Comparison of ENCODE assay signal across 17 cellular contexts in genomic region chr10:103636996-103637395, GRCh38.
A peak's percentile ranks its signal among the peaks of the same experiment; 100 is the strongest.
DNase-seq lines count a peak whose midpoint lies in the region; ATAC-seq, FAIRE-seq and TF ChIP-seq lines count a peak whose summit lies in the region.
"Had no signal": no experiment of that assay in that cellular context is flagged by ENCODE, and none has a peak within 500 bp of the region (broad histone marks: within the 10 kb centered on the region; RNA-seq: fewer than 3 reads in every experiment).

No MANE protein-coding gene starts in this region.

- TF ChIP-seq POLR2A in breast epithelium (IDR thresholded peaks at IDR 0.05) = no peak

- peak overlapping the region; percentile 68 for H3K27ac Mint-ChIP-seq in endothelial cell (ENCODE audit: unreplicated experiment)
- peak overlapping the region; percentile 89 for H3K27ac Mint-ChIP-seq in neural progenitor cell
- H3K27ac Mint-ChIP-seq in stimulated activated memory B cell treated with anti-CD40 and anti-IgM and Interleukin-4, amounts not matched to agents 10 μg/mL and 1 μg/mL and 100 μg/mL, for 72 hours = no peak overlapping the region
- H3K27ac Mint-ChIP-seq: activated naive CD8-positive, alpha-beta T cell treated with anti-CD3 and anti-CD28 coated beads for 36 hours; stimulated activated naive CD8-positive, alpha-beta T cell treated with anti-CD3 and anti-CD28 coated beads, Interleukin-15, Interleukin-2, amounts not matched to agents 100 ng/mL and 50 ng/mL, for 24 hours had no signal

- H3K4me1 Mint-ChIP-seq in endothelial cell (ENCODE audit: unreplicated experiment) (peaks cover 10% of the 10 kb centered on the region), neural progenitor cell (peaks cover 25% of the 10 kb centered on the region)
- H3K4me1 Mint-ChIP-seq in stimulated activated memory B cell treated with anti-CD40 and anti-IgM and Interleukin-4, amounts not matched to agents 10 μg/mL and 1 μg/mL and 100 μg/mL, for 72 hours = peaks cover 12% of the 10 kb centered on the region

- H3K9me3 ChIP-seq in breast epithelium = no peaks in the 10 kb centered on the region
- no peaks in the 10 kb centered on the region for H3K9me3 ChIP-seq in mammary epithelial cell (replicated peaks; ENCODE audit: insufficient read depth, low read length)
- no peaks in the 10 kb centered on the region for H3K9me3 ChIP-seq in neural progenitor cell (ENCODE audit: low read depth)
- H3K9me3 ChIP-seq: SJCRH30 had no signal

- H3K27me3 ChIP-seq in breast epithelium (no peaks in the 10 kb centered on the region), mammary epithelial cell (ENCODE audit: insufficient read depth, low read length) (no peaks in the 10 kb centered on the region), neural progenitor cell (no peaks in the 10 kb centered on the region)
- H3K27me3 ChIP-seq: SJCRH30 had no signal

- H3K4me3 ChIP-seq in breast epithelium (peak overlapping the region in 1 of 3 donors; percentile 28), mammary epithelial cell (replicated peaks in 1 of 3; ENCODE audit: insufficient read depth in 1 of 3, low read depth in 2 of 3, low read length in 3 of 3) (no peak overlapping the region), neural progenitor cell (no peak overlapping the region)
- H3K4me3 ChIP-seq: SJCRH30 had no signal

- no peak for ATAC-seq in stimulated activated memory B cell treated with anti-CD40 and anti-IgM and Interleukin-4, amounts not matched to agents 10 μg/mL and 1 μg/mL and 100 μg/mL, for 72 hours

- no peaks in the 10 kb centered on the region for H3K9me3 Mint-ChIP-seq in endothelial cell (ENCODE audit: unreplicated experiment)
- no peaks in the 10 kb centered on the region for H3K9me3 Mint-ChIP-seq in neural progenitor cell
- H3K9me3 Mint-ChIP-seq in stimulated activated memory B cell treated with anti-CD40 and anti-IgM and Interleukin-4, amounts not matched to agents 10 μg/mL and 1 μg/mL and 100 μg/mL, for 72 hours = no peaks in the 10 kb centered on the region
- H3K9me3 Mint-ChIP-seq: activated naive CD8-positive, alpha-beta T cell treated with anti-CD3 and anti-CD28 coated beads for 36 hours; stimulated activated naive CD8-positive, alpha-beta T cell treated with anti-CD3 and anti-CD28 coated beads, Interleukin-15, Interleukin-2, amounts not matched to agents 100 ng/mL and 50 ng/mL, for 24 hours had no signal

- DNase-seq in breast epithelium (ENCODE audit: low spot score in 2 of 2) = no peak
- no peak for DNase-seq in mammary epithelial cell
- DNase-seq in endothelial cell (ENCODE audit: low spot score) = no peak
- no peak for DNase-seq in neural progenitor cell (ENCODE audit: low spot score)
- DNase-seq in urothelium cell line (ENCODE audit: low spot score) = no peak
- no peak for DNase-seq in RCC 7860 (ENCODE audit: low spot score)
- DNase-seq in DMS153 (lab: John Stamatoyannopoulos, UW) = no peak
- DNase-seq: activated CD8-positive, alpha-beta memory T cell treated with anti-CD3 and anti-CD28 coated beads, Interleukin-2, amount 50 U/mL, for 4 hours; activated naive CD8-positive, alpha-beta T cell treated with anti-CD3 and anti-CD28 coated beads for 36 hours; NCI-H187 treated with DMSO at 0.1 percent for 48 hours; NCI-H774; stimulated activated CD4-positive, alpha-beta T cell treated with anti-CD3 and anti-CD28 coated beads, Interleukin-4, amount 100 ng/mL, for 4 hours had no signal

- peak overlapping the region; percentile 82 to 90 for H3K27ac ChIP-seq in breast epithelium
- no peak overlapping the region for H3K27ac ChIP-seq in mammary epithelial cell (ENCODE audit: insufficient read depth, low read depth, low read length)
- peak overlapping the region; percentile 39 for H3K27ac ChIP-seq in neural progenitor cell
- H3K27ac ChIP-seq: 22Rv1, KMS-11, SJCRH30 had no signal

- in situ Hi-C loops in mammary epithelial cell (cut with MboI; ENCODE audit: low sequenced_read_pairs in 2 of 2) = no loop called here

- H3K4me2 ChIP-seq in mammary epithelial cell (ENCODE audit: insufficient read depth, low read depth, low read length) = no peak overlapping the region
- peak overlapping the region; percentile 53 for H3K4me2 ChIP-seq in neural progenitor cell
- H3K4me2 ChIP-seq: KMS-11 had no signal

- H3K9ac ChIP-seq in mammary epithelial cell (ENCODE audit: insufficient read depth, low read length) (no peak overlapping the region), neural progenitor cell (no peak overlapping the region)
- H3K9ac ChIP-seq: KMS-11 had no signal

- H4K20me1 ChIP-seq in mammary epithelial cell (ENCODE audit: insufficient read depth, low read length) (no peaks in the 10 kb centered on the region), neural progenitor cell (ENCODE audit: low read depth) (peaks cover 6% of the 10 kb centered on the region)

- TF ChIP-seq CTCF in breast epithelium (IDR thresholded peaks at IDR 0.05) (no peak), mammary epithelial cell (conservative IDR thresholded peaks at IDR 0.05 in 1 of 2, IDR thresholded peaks at IDR 0.05 in 1 of 2; ENCODE audit: extremely low read depth in 1 of 2, insufficient read depth in 1 of 2, low read depth in 1 of 2, low read length in 2 of 2) (no peak), endothelial cell (IDR thresholded peaks at IDR 0.05; ENCODE audit: unreplicated experiment) (no peak), neural progenitor cell (IDR thresholded peaks at IDR 0.05) (no peak)

- peaks cover 14% of the 10 kb centered on the region for H3K27me3 Mint-ChIP-seq in endothelial cell (ENCODE audit: unreplicated experiment)
- peaks cover 9% of the 10 kb centered on the region for H3K27me3 Mint-ChIP-seq in neural progenitor cell (ENCODE audit: insufficient read depth, low read depth)
- H3K27me3 Mint-ChIP-seq in stimulated activated memory B cell treated with anti-CD40 and anti-IgM and Interleukin-4, amounts not matched to agents 10 μg/mL and 1 μg/mL and 100 μg/mL, for 72 hours = no peaks in the 10 kb centered on the region
- H3K27me3 Mint-ChIP-seq: activated naive CD8-positive, alpha-beta T cell treated with anti-CD3 and anti-CD28 coated beads for 36 hours; stimulated activated naive CD8-positive, alpha-beta T cell treated with anti-CD3 and anti-CD28 coated beads, Interleukin-15, Interleukin-2, amounts not matched to agents 100 ng/mL and 50 ng/mL, for 24 hours had no signal

- intact Hi-C loops in breast epithelium (cut with DNase I; ENCODE audit: low total_unique reads) (no loop called here), mammary epithelial cell (cut with micrococcal nuclease) (no loop called here)

- H3K36me3 Mint-ChIP-seq in endothelial cell (ENCODE audit: low read depth, unreplicated experiment) (peaks cover 18% of the 10 kb centered on the region), neural progenitor cell (peaks cover 4% of the 10 kb centered on the region)
- no peaks in the 10 kb centered on the region for H3K36me3 Mint-ChIP-seq in stimulated activated memory B cell treated with anti-CD40 and anti-IgM and Interleukin-4, amounts not matched to agents 10 μg/mL and 1 μg/mL and 100 μg/mL, for 72 hours
- H3K36me3 Mint-ChIP-seq: activated naive CD8-positive, alpha-beta T cell treated with anti-CD3 and anti-CD28 coated beads for 36 hours had no signal

- FAIRE-seq in urothelium cell line (lab: Jason Lieb, UNC) (peak; percentile 69), RCC 7860 (lab: Jason Lieb, UNC) (no peak)

- dilution Hi-C loops in mammary epithelial cell (cut with HindIII; ENCODE audit: low sequenced_read_pairs) = no loop called here

- H3K4me1 ChIP-seq in breast epithelium = peaks cover 5 to 12% of the 10 kb centered on the region in 2 donors
- H3K4me1 ChIP-seq in mammary epithelial cell (ENCODE audit: insufficient read depth, low read length) = peaks cover 15% of the 10 kb centered on the region
- peaks cover 47% of the 10 kb centered on the region for H3K4me1 ChIP-seq in neural progenitor cell

- H3K4me3 Mint-ChIP-seq in endothelial cell (ENCODE audit: unreplicated experiment) (no peak overlapping the region), neural progenitor cell (no peak overlapping the region)
- H3K4me3 Mint-ChIP-seq in stimulated activated memory B cell treated with anti-CD40 and anti-IgM and Interleukin-4, amounts not matched to agents 10 μg/mL and 1 μg/mL and 100 μg/mL, for 72 hours = no peak overlapping the region
- H3K4me3 Mint-ChIP-seq: activated naive CD8-positive, alpha-beta T cell treated with anti-CD3 and anti-CD28 coated beads for 36 hours; stimulated activated naive CD8-positive, alpha-beta T cell treated with anti-CD3 and anti-CD28 coated beads, Interleukin-15, Interleukin-2, amounts not matched to agents 100 ng/mL and 50 ng/mL, for 24 hours had no signal

- WGBS in mammary epithelial cell (ENCODE audit: low coverage, missing lambda C conversion rate) = 59% methylated on average over 10 of the region's 10 CpGs

- H2AFZ ChIP-seq in mammary epithelial cell (ENCODE audit: low read depth, low read length) (no peak overlapping the region), neural progenitor cell (replicated peaks) (no peak overlapping the region)

- no TSS peak for BruUV-seq in mammary epithelial cell (replicated peaks; lab: Mats Ljungman, UMichigan)

- H3K36me3 ChIP-seq in breast epithelium (no peaks in the 10 kb centered on the region), mammary epithelial cell (ENCODE audit: insufficient read depth, low read length) (peaks cover 14% of the 10 kb centered on the region), neural progenitor cell (no peaks in the 10 kb centered on the region)
- H3K36me3 ChIP-seq: SJCRH30 had no signal

- H3K79me2 ChIP-seq in mammary epithelial cell (ENCODE audit: insufficient read depth, low read length) (peaks cover 74% of the 10 kb centered on the region), neural progenitor cell (ENCODE audit: low read depth) (no peaks in the 10 kb centered on the region)

- CTCF ChIA-PET in mammary epithelial cell (lab: Charles Lee; ENCODE audit: low non-redundant PET) = no interaction called here

- H3F3A ChIP-seq in neural progenitor cell (ENCODE audit: low read depth) = peaks cover 35% of the 10 kb centered on the region
